Comparison of ENCODE assay signal across 27 cellular contexts in the genomic region with DNA sequence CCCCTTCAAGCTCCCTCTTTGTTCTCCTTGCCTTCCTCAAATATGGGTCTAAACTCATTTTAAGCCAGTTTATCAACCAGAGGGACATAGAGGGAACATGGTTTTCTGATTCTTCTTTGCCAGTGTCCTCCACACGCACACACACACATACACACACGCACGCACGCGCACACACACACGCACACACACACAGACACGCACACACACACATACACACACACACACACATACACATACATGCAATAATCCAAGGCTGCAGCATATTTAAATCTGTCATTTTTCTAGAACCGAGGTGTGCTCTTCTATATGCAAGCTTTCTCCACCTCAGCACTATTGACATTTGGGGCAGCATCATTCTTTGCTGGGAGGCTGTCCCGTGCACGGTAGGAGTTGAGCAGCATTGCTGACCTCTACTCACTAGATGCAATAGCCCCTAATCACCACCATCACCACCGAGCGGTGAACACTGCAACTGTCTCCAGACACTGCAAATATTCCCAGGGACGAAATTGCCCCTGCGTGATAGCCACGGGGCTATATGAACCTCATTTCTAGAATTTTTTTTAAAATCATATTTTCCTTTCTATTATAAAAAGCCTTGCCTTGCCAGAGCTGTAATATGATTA. TPM values are rescaled to one million over a fixed set of nuclear protein-coding genes. Genes with fewer than 3 reads are reported as not detected.
A peak's percentile ranks its signal among the peaks of the same experiment; 100 is the strongest.
DNase-seq lines count a peak whose midpoint lies in the region; ATAC-seq and TF ChIP-seq lines count a peak whose summit lies in the region.
"Had no signal": no experiment of that assay in that cellular context is flagged by ENCODE, and none has a peak within 500 bp of the region (broad histone marks: within the 10 kb centered on the region; RNA-seq: fewer than 3 reads in every experiment).

No MANE protein-coding gene starts in this region.

- no peaks in the 10 kb centered on the region for H4K20me1 ChIP-seq in GM23338 (replicated peaks; ENCODE audit: insufficient read depth)

- intact Hi-C loops in activated CD4-positive, alpha-beta memory T cell treated with anti-CD3 and anti-CD28 coated beads for 36 hours (cut with micrococcal nuclease): no loop called here
- intact Hi-C loops in natural killer cell (cut with micrococcal nuclease): no loop called here

- H3F3A ChIP-seq in GM23338 (replicated peaks; ENCODE audit: low read depth): no peaks in the 10 kb centered on the region

- H3K36me3 ChIP-seq in GM23338 (ENCODE audit: insufficient read depth): no peaks in the 10 kb centered on the region
- H3K36me3 ChIP-seq: ascending aorta, right atrium auricular region, upper lobe of right lung had no signal

- POLR2A ChIA-PET in activated CD4-positive, alpha-beta memory T cell treated with anti-CD3 and anti-CD28 coated beads for 36 hours (lab: Charles Lee): no interaction called here
- POLR2A ChIA-PET in activated CD4-positive, alpha-beta memory T cell treated with anti-CD3 and anti-CD28 coated beads, Interleukin-2, amount 10 ng/mL, durations not matched to agents 7 days and 5 days (lab: Charles Lee): interaction anchor here (0.7 to 3.2 kb wide), 3 partner anchors 10 to 16 kb away, joined by 3 to 28 read pairs (median 3); no protein-coding TSS in a partner anchor

- no peak overlapping the region for H3K4me3 Mint-ChIP-seq in activated CD4-positive, alpha-beta memory T cell treated with anti-CD3 and anti-CD28 coated beads for 36 hours
- H3K4me3 Mint-ChIP-seq in activated CD4-positive, alpha-beta memory T cell treated with anti-CD3 and anti-CD28 coated beads, Interleukin-2, amount 10 ng/mL, durations not matched to agents 7 days and 5 days: no peak overlapping the region
- no peak overlapping the region for H3K4me3 Mint-ChIP-seq in GM23338
- no peak overlapping the region for H3K4me3 Mint-ChIP-seq in natural killer cell

- peaks cover 55% of the 10 kb centered on the region for H3K36me3 Mint-ChIP-seq in activated CD4-positive, alpha-beta memory T cell treated with anti-CD3 and anti-CD28 coated beads for 36 hours
- H3K36me3 Mint-ChIP-seq in activated CD4-positive, alpha-beta memory T cell treated with anti-CD3 and anti-CD28 coated beads, Interleukin-2, amount 10 ng/mL, durations not matched to agents 7 days and 5 days (ENCODE audit: low read depth): no peaks in the 10 kb centered on the region
- H3K36me3 Mint-ChIP-seq in GM23338 (ENCODE audit: low read depth): no peaks in the 10 kb centered on the region
- H3K36me3 Mint-ChIP-seq in natural killer cell: no peaks in the 10 kb centered on the region

- H3K27me3 ChIP-seq in GM23338 (ENCODE audit: insufficient read depth): no peaks in the 10 kb centered on the region
- H3K27me3 ChIP-seq: ascending aorta, right atrium auricular region had no signal

- no peaks in the 10 kb centered on the region for H3K27me3 Mint-ChIP-seq in activated CD4-positive, alpha-beta memory T cell treated with anti-CD3 and anti-CD28 coated beads for 36 hours
- peaks cover 1% of the 10 kb centered on the region for H3K27me3 Mint-ChIP-seq in activated CD4-positive, alpha-beta memory T cell treated with anti-CD3 and anti-CD28 coated beads, Interleukin-2, amount 10 ng/mL, durations not matched to agents 7 days and 5 days
- H3K27me3 Mint-ChIP-seq in GM23338 (ENCODE audit: insufficient read depth, low read depth, poor library complexity) (peaks cover 9% of the 10 kb centered on the region), natural killer cell (ENCODE audit: low read depth in 2 of 2) (no peaks in the 10 kb centered on the region)

- H3K4me1 Mint-ChIP-seq in activated CD4-positive, alpha-beta memory T cell treated with anti-CD3 and anti-CD28 coated beads for 36 hours (ENCODE audit: low read depth): peaks cover 39% of the 10 kb centered on the region
- peaks cover 35% of the 10 kb centered on the region for H3K4me1 Mint-ChIP-seq in activated CD4-positive, alpha-beta memory T cell treated with anti-CD3 and anti-CD28 coated beads, Interleukin-2, amount 10 ng/mL, durations not matched to agents 7 days and 5 days
- H3K4me1 Mint-ChIP-seq in GM23338: no peaks in the 10 kb centered on the region
- peaks cover 32 to 43% of the 10 kb centered on the region in 2 donors for H3K4me1 Mint-ChIP-seq in natural killer cell

- DNase-seq in activated CD4-positive, alpha-beta memory T cell treated with anti-CD3 and anti-CD28 coated beads for 36 hours: no peak
- no peak for DNase-seq in activated CD4-positive, alpha-beta memory T cell treated with anti-CD3 and anti-CD28 coated beads, Interleukin-2, amount 10 ng/mL, durations not matched to agents 7 days and 5 days
- DNase-seq in GM23338 (ENCODE audit: low spot score) (peak; percentile 27), natural killer cell (no peak), caudate nucleus (lab: John Stamatoyannopoulos, UW) (no peak), NCI-H226 (no peak), NCI-H2107 treated with DMSO at 0.1 percent for 48 hours (lab: John Stamatoyannopoulos, UW; ENCODE audit: unreplicated experiment) (no peak)
- DNase-seq: ACHN; activated CD4-positive, alpha-beta T cell treated with anti-CD3 and anti-CD28 coated beads for 4 hours; activated naive CD4-positive, alpha-beta T cell treated with Interleukin-2 at 50 U/mL for 16 hours; C1 segment of cervical spinal cord; central memory CD4-positive, alpha-beta T cell; dermis blood vessel endothelial cell; mammary epithelial cell; NCI-H1105; NCI-H2081 treated with DMSO at 0.1 percent for 48 hours; NCI-H524; PC-9; SHP77; stimulated activated CD8-positive, alpha-beta memory T cell treated with anti-CD3 and anti-CD28 coated beads, Interleukin-4, amount 100 ng/mL, for 48 hours; substantia nigra; T-helper 1 cell; upper lobe of right lung had no signal

- TF ChIP-seq CTCF in GM23338 (conservative IDR thresholded peaks at IDR 0.05; ENCODE audit: low read depth in 2 of 2) (no peak), natural killer cell (IDR thresholded peaks at IDR 0.05) (no peak)

- H3K27ac ChIP-seq in GM23338 (ENCODE audit: low read depth) (no peak overlapping the region), caudate nucleus (ENCODE audit: low read depth, low read length) (no peak overlapping the region)
- H3K27ac ChIP-seq: ascending aorta, PC-9, right atrium auricular region, upper lobe of right lung had no signal

- H2AFZ ChIP-seq in GM23338: no peak overlapping the region
- H2AFZ ChIP-seq: PC-9 had no signal

- H3K4me1 ChIP-seq in GM23338 (ENCODE audit: insufficient read depth): no peaks in the 10 kb centered on the region
- H3K4me1 ChIP-seq: ascending aorta, right atrium auricular region, upper lobe of right lung had no signal

- no peak overlapping the region for H3K4me2 ChIP-seq in GM23338
- H3K4me2 ChIP-seq: PC-9 had no signal

- no peaks in the 10 kb centered on the region for H3K9me2 ChIP-seq in GM23338 (ENCODE audit: insufficient read depth)

- ATAC-seq in GM23338 (peak; percentile 63), SK-N-SH treated with all-trans-retinoic acid at 6 μM for 48 hours (0 out of 3 replicates have a peak, but pooled peaks have one; percentile 38), natural killer cell (no peak)
- ATAC-seq: upper lobe of right lung had no signal

- H3K4me3 ChIP-seq in GM23338: no peak overlapping the region
- H3K4me3 ChIP-seq: ascending aorta, PC-9, right atrium auricular region, upper lobe of right lung had no signal

- no peaks in the 10 kb centered on the region for H3K79me2 ChIP-seq in GM23338 (replicated peaks; ENCODE audit: insufficient read depth)

- H3K27ac Mint-ChIP-seq in activated CD4-positive, alpha-beta memory T cell treated with anti-CD3 and anti-CD28 coated beads for 36 hours: peak overlapping the region; percentile 3
- H3K27ac Mint-ChIP-seq in activated CD4-positive, alpha-beta memory T cell treated with anti-CD3 and anti-CD28 coated beads, Interleukin-2, amount 10 ng/mL, durations not matched to agents 7 days and 5 days: no peak overlapping the region
- no peak overlapping the region for H3K27ac Mint-ChIP-seq in GM23338
- peak overlapping the region; percentile 88 to 90 for H3K27ac Mint-ChIP-seq in natural killer cell

- CTCF ChIA-PET in activated CD4-positive, alpha-beta memory T cell treated with anti-CD3 and anti-CD28 coated beads for 36 hours (lab: Charles Lee): interaction anchor here (1.3 kb wide), 1 partner anchor 30 kb away, joined by 3 read pairs; no protein-coding TSS in a partner anchor
- CTCF ChIA-PET in activated CD4-positive, alpha-beta memory T cell treated with anti-CD3 and anti-CD28 coated beads, Interleukin-2, amount 10 ng/mL, durations not matched to agents 7 days and 5 days (lab: Charles Lee): interaction anchor here (0.7 to 1.0 kb wide), 2 partner anchors 10 to 11 kb away, joined by 4 read pairs; no protein-coding TSS in a partner anchor

- no peaks in the 10 kb centered on the region for H3K9me3 Mint-ChIP-seq in activated CD4-positive, alpha-beta memory T cell treated with anti-CD3 and anti-CD28 coated beads for 36 hours
- H3K9me3 Mint-ChIP-seq in activated CD4-positive, alpha-beta memory T cell treated with anti-CD3 and anti-CD28 coated beads, Interleukin-2, amount 10 ng/mL, durations not matched to agents 7 days and 5 days: no peaks in the 10 kb centered on the region
- H3K9me3 Mint-ChIP-seq in GM23338 (no peaks in the 10 kb centered on the region), natural killer cell (no peaks in the 10 kb centered on the region)

TF ChIP-seq in GM23338, 12 proteins besides CTCF, POLR2A, EP300 and RAD21 (continues in another document):
- no peak for TF ChIP-seq STAT1 (IDR thresholded peaks at IDR 0.05; ENCODE audit: unreplicated experiment)

TF ChIP-seq in SK-N-SH treated with all-trans-retinoic acid at 6 μM for 48 hours, 23 proteins besides CTCF, POLR2A, EP300 and RAD21 (continues in another document):
- TF ChIP-seq ZFP30 (CRISPR knock-in tag; IDR thresholded peaks at IDR 0.05): no peak

RNA-seq across cellular contexts. Expression of gene TNFRSF9, which starts 8.0 kb away (rescaled TPM):
- total RNA-seq in activated CD4-positive, alpha-beta memory T cell treated with anti-CD3 and anti-CD28 coated beads for 36 hours: 10 to 100 TPM; 59.9 to 64.0 TPM
- total RNA-seq in activated CD4-positive, alpha-beta memory T cell treated with anti-CD3 and anti-CD28 coated beads, Interleukin-2, amount 10 ng/mL, durations not matched to agents 7 days and 5 days: 1 to 10 TPM; 8.0 TPM
- total RNA-seq in GM23338 (2014; rRNA removed; shearing (Covaris generic)): not detected in 2 replicates
- not detected in 2 replicates for polyA plus RNA-seq in GM23338 (2016; fragmentation: Nextera tagmentation; extraction: Ambion mirVana)
- 1 to 10 TPM; 2.6 to 6.4 (median 4.2) TPM for total RNA-seq in natural killer cell
- total RNA-seq: ascending aorta, H1, mammary epithelial cell, right atrium auricular region had no signal
- polyA plus RNA-seq: H1, mammary epithelial cell had no signal

RNA-seq across cellular contexts. Expression of gene PARK7, which starts 28.9 kb away (rescaled TPM):
- total RNA-seq in activated CD4-positive, alpha-beta memory T cell treated with anti-CD3 and anti-CD28 coated beads for 36 hours: 100 to 1,000 TPM; 429 to 457 TPM
- 100 to 1,000 TPM; 261 to 275 TPM for total RNA-seq in activated CD4-positive, alpha-beta memory T cell treated with anti-CD3 and anti-CD28 coated beads, Interleukin-2, amount 10 ng/mL, durations not matched to agents 7 days and 5 days
- 178 and 184 TPM in 2 replicates for total RNA-seq in GM23338 (2014; rRNA removed; shearing (Covaris generic))
- polyA plus RNA-seq in GM23338 (2016; fragmentation: Nextera tagmentation; extraction: Ambion mirVana): 592 and 679 TPM in 2 replicates
- 100 to 1,000 TPM; 120 to 127 (median 127) TPM for total RNA-seq in natural killer cell

Comparison
In these comparisons a context has a peak if more than half of its experiments do, and no peak if none do; other contexts are left out.
1. H3K27ac Mint-ChIP-seq: peak in activated CD4-positive, alpha-beta memory T cell treated with anti-CD3 and anti-CD28 coated beads for 36 hours (single experiment) and natural killer cell (2 of 2); none in activated CD4-positive, alpha-beta memory T cell treated with anti-CD3 and anti-CD28 coated beads, Interleukin-2, amount 10 ng/mL, durations not matched to agents 7 days and 5 days (single experiment) and GM23338 (single experiment).
2. RNA of gene TNFRSF9, which starts 8.0 kb away (total RNA-seq): 59.9 to 64.0 TPM in activated CD4-positive, alpha-beta memory T cell treated with anti-CD3 and anti-CD28 coated beads for 36 hours; 8.0 TPM in activated CD4-positive, alpha-beta memory T cell treated with anti-CD3 and anti-CD28 coated beads, Interleukin-2, amount 10 ng/mL, durations not matched to agents 7 days and 5 days, 2.6 to 6.4 TPM in natural killer cell and not detected in GM23338; every median in the first group is over 4 times any median in the second.
3. ATAC-seq: peak in GM23338 (single experiment) and SK-N-SH treated with all-trans-retinoic acid at 6 μM for 48 hours (single experiment); none in natural killer cell (0 of 3).